ENCODE assay signal across 8 cellular contexts in genomic region chr15:66720206-66721010, GRCh38. TPM values are rescaled to one million over a fixed set of nuclear protein-coding genes. Genes with fewer than 3 reads are reported as not detected.
DNase-seq lines count a peak whose midpoint lies in the region; ATAC-seq, FAIRE-seq and TF ChIP-seq lines count a peak whose summit lies in the region.
"Had no signal": no experiment of that assay in that cellular context is flagged by ENCODE, and none has a peak within 500 bp of the region (broad histone marks: within the 10 kb centered on the region; RNA-seq: fewer than 3 reads in every experiment).

No MANE protein-coding gene starts in this region.

- DNase-seq in GM23248 (peak; percentile 97), OCI-M1 (lab: John Stamatoyannopoulos, UW) (peak; percentile 75), brain microvascular endothelial cell (peak; percentile 51), osteoblast (ENCODE audit: insufficient read length, low spot score, missing footprints) (peak; percentile 97), frontal cortex (ENCODE audit: low spot score in 2 of 2) (no peak)
- DNase-seq: activated gamma-delta T cell had no signal

- peaks cover 50% of the 10 kb centered on the region for H3F3A ChIP-seq in GM23248 (ENCODE audit: insufficient read depth)

- H3K4me2 ChIP-seq in GM23248 (ENCODE audit: unreplicated experiment) (peak overlapping the region; percentile 44), osteoblast (ENCODE audit: insufficient read depth, low read length) (peak overlapping the region; percentile 37)

- peaks cover 5% of the 10 kb centered on the region; the same call in 1 of the 2 replicates for H3K36me3 ChIP-seq in GM23248 (ENCODE audit: low read depth)
- H3K36me3 ChIP-seq in brain microvascular endothelial cell (replicated peaks): peaks cover 5% of the 10 kb centered on the region
- peaks cover 62% of the 10 kb centered on the region for H3K36me3 ChIP-seq in osteoblast (ENCODE audit: insufficient read depth, low read length)

- H3K4me3 ChIP-seq in GM23248 (no peak overlapping the region), brain microvascular endothelial cell (ENCODE audit: low read depth, low read length) (no peak overlapping the region), osteoblast (ENCODE audit: insufficient read depth, low read length) (no peak overlapping the region)

- H4K20me1 ChIP-seq in GM23248 (ENCODE audit: insufficient read depth) (no peaks in the 10 kb centered on the region), osteoblast (ENCODE audit: insufficient read depth, low read length) (peaks cover 44% of the 10 kb centered on the region)

- H2AFZ ChIP-seq in GM23248 (no peak overlapping the region), osteoblast (ENCODE audit: low read length) (no peak overlapping the region)

- no peak for FAIRE-seq in frontal cortex (lab: Jason Lieb, UNC)

- H3K79me2 ChIP-seq in GM23248 (ENCODE audit: insufficient read depth) (peaks cover 97% of the 10 kb centered on the region), osteoblast (ENCODE audit: insufficient read depth, low read length) (peaks cover 96% of the 10 kb centered on the region)

- no peak for ATAC-seq in HG02588 (IDR thresholded peaks at IDR 0.05; ENCODE audit: unreplicated experiment)
- ATAC-seq in GM21723 (IDR thresholded peaks at IDR 0.05; ENCODE audit: unreplicated experiment): no peak

- H3K27me3 ChIP-seq in GM23248 (replicated peaks; ENCODE audit: insufficient read depth): no peaks in the 10 kb centered on the region
- H3K27me3 ChIP-seq in brain microvascular endothelial cell (replicated peaks): no peaks in the 10 kb centered on the region
- H3K27me3 ChIP-seq in osteoblast (ENCODE audit: insufficient read depth, low read length): no peaks in the 10 kb centered on the region

- H3K27ac ChIP-seq in GM23248: peak overlapping the region; percentile 85
- no peak overlapping the region for H3K27ac ChIP-seq in brain microvascular endothelial cell
- peak overlapping the region; percentile 85 for H3K27ac ChIP-seq in osteoblast (ENCODE audit: low read depth, low read length)

- 24 to 28% methylated on average over 9 of the region's 9 CpGs for WGBS in GM23248 (ENCODE audit: low coverage in 1 of 2, low lambda C conversion rate in 2 of 2, missing lambda C conversion rate in 2 of 2), 2 experiments

- no peaks in the 10 kb centered on the region for H3K9me2 ChIP-seq in GM23248 (ENCODE audit: insufficient read depth)

- H3K9ac ChIP-seq in GM23248: peak overlapping the region; percentile 62

- H3K4me1 ChIP-seq in GM23248 (ENCODE audit: insufficient read depth) (peaks cover 42% of the 10 kb centered on the region), osteoblast (ENCODE audit: insufficient read depth, low read length) (peaks cover 61% of the 10 kb centered on the region)

- in situ Hi-C loops in GM23248 (cut with MboI): no loop called here
- in situ Hi-C loops in brain microvascular endothelial cell (cut with HindIII; ENCODE audit: low pct_ligation_motif_present, low sequenced_read_pairs): no loop called here

- H3K9me3 ChIP-seq in GM23248 (ENCODE audit: low read depth): no peaks in the 10 kb centered on the region
- no peaks in the 10 kb centered on the region for H3K9me3 ChIP-seq in osteoblast (ENCODE audit: low read depth, low read length)

- TF ChIP-seq CTCF in brain microvascular endothelial cell (IDR thresholded peaks at IDR 0.05; ENCODE audit: low read depth, low read length, missing control alignments): no peak
- no peak for TF ChIP-seq CTCF in osteoblast (IDR thresholded peaks at IDR 0.05; ENCODE audit: extremely low read depth, low read depth, low read length)

RNA-seq across cellular contexts. Expression of gene SMAD6, which starts 18.4 kb away (rescaled TPM):
- total RNA-seq in GM23248 (2014; rRNA removed; shearing (Covaris generic)): 24.0 and 32.9 TPM in 2 replicates
- 3.5 and 3.6 TPM in 2 replicates for polyA plus RNA-seq in GM23248 (2016; fragmentation: Nextera tagmentation; extraction: Ambion mirVana)
- total RNA-seq in osteoblast (28.9 and 31.8 TPM in 2 replicates), frontal cortex (2.4 TPM)

Comparison
In these comparisons a context has a peak if more than half of its experiments do, and no peak if none do; other contexts are left out.
1. DNase-seq: peak in GM23248 (single experiment), OCI-M1 (single experiment), brain microvascular endothelial cell (single experiment) and osteoblast (single experiment); none in frontal cortex (0 of 2).